1 cellular context compared by ENCODE assay signal in genomic region chr11:122207505-122207904, GRCh38.
TF ChIP-seq lines count a peak whose summit lies in the region.

No MANE protein-coding gene starts in this region.

TF ChIP-seq in SK-N-SH treated with all-trans-retinoic acid at 6 μM for 48 hours, 23 proteins besides CTCF, POLR2A, EP300 and RAD21 (continued from another document):
- TF ChIP-seq POU6F1 (CRISPR knock-in tag; IDR thresholded peaks at IDR 0.05; ENCODE audit: borderline replicate concordance, low read depth) = no peak
- no peak for TF ChIP-seq ZNF8 (CRISPR knock-in tag; IDR thresholded peaks at IDR 0.05)
